In the genomic region with DNA sequence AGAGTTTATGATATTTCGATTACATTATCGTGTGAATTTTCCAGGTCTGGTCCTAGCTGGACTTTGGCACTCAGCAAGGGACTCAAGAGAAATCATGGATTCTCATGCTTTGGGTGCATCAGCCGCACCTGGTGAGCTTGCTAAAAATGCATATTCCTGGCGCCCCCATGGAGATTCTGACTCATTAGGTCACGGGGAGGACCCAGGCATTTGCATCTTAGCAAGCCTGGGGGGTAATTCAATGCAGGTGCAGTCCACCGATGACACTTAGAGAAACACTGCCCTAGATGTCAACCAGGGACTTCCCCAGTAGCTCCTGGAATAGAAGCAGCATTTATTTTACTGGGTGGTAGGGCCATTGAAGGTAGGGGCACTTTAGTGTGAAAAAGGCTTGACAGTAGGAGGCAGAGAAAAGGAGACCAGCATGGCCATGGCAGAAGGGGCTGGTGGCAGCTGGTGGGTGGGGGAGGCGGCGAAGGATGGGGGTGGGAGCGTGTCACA, we compare ENCODE assay signal across 10 cellular contexts. TPM values are rescaled to one million over a fixed set of nuclear protein-coding genes. Genes with fewer than 3 reads are reported as not detected.
DNase-seq lines count a peak whose midpoint lies in the region; ATAC-seq and TF ChIP-seq lines count a peak whose summit lies in the region.
"Had no signal": no experiment of that assay in that cellular context is flagged by ENCODE, and none has a peak within 500 bp of the region (broad histone marks: within the 10 kb centered on the region; RNA-seq: fewer than 3 reads in every experiment).

No MANE protein-coding gene starts in this region.

- no peak for TF ChIP-seq EP300 in suprapubic skin (IDR thresholded peaks at IDR 0.05)

- H3K36me3 ChIP-seq in parathyroid adenoma (ENCODE audit: control insufficient read depth, insufficient read depth, low read length) (no peaks in the 10 kb centered on the region), suprapubic skin (no peaks in the 10 kb centered on the region)

- H3K27ac ChIP-seq in parathyroid adenoma: peak overlapping the region; percentile 25
- H3K27ac ChIP-seq in suprapubic skin: no peak overlapping the region
- H3K27ac ChIP-seq: 22Rv1 had no signal

- H3K9me3 ChIP-seq in parathyroid adenoma (ENCODE audit: control insufficient read depth, low read length) (no peaks in the 10 kb centered on the region), suprapubic skin (no peaks in the 10 kb centered on the region)

- H3K4me1 ChIP-seq in parathyroid adenoma: peaks cover 52% of the 10 kb centered on the region
- H3K4me1 ChIP-seq in suprapubic skin: peaks cover 79% of the 10 kb centered on the region

- H2AFZ ChIP-seq in parathyroid adenoma: peak overlapping the region; percentile 75

- H3K27me3 ChIP-seq in parathyroid adenoma (ENCODE audit: control insufficient read depth, insufficient read depth, low read length) (no peaks in the 10 kb centered on the region), suprapubic skin (no peaks in the 10 kb centered on the region)

- no peaks in the 10 kb centered on the region for H3K79me2 ChIP-seq in parathyroid adenoma

- H3K4me2 ChIP-seq in parathyroid adenoma (ENCODE audit: low read length): no peak overlapping the region

- no peak overlapping the region for H3K9ac ChIP-seq in parathyroid adenoma

- no peak for TF ChIP-seq POLR2A in suprapubic skin (IDR thresholded peaks at IDR 0.05)

- ATAC-seq in GM21528 (IDR thresholded peaks at IDR 0.05; ENCODE audit: low FRiP score, unreplicated experiment) (peak; percentile 57), HG03457 (IDR thresholded peaks at IDR 0.05; ENCODE audit: unreplicated experiment) (peak; percentile 51)
- ATAC-seq: SK-N-SH treated with all-trans-retinoic acid at 6 μM for 48 hours had no signal

- DNase-seq in DMS 273 (lab: John Stamatoyannopoulos, UW; ENCODE audit: unreplicated experiment) (peak; percentile 59), DMS 273 treated with DMSO at 0.1 percent for 48 hours (lab: John Stamatoyannopoulos, UW) (no peak), NCI-H2029 treated with DMSO at 0.1 percent for 48 hours (lab: John Stamatoyannopoulos, UW) (no peak), suprapubic skin (ENCODE audit: low spot score in 2 of 2) (no peak)
- DNase-seq in effector CD4-positive, alpha-beta T cell: no peak

- no peak for TF ChIP-seq CTCF in parathyroid adenoma (IDR thresholded peaks at IDR 0.05)
- TF ChIP-seq CTCF in suprapubic skin (IDR thresholded peaks at IDR 0.05): no peak

- H3K4me3 ChIP-seq in parathyroid adenoma (ENCODE audit: low read depth, low read length) (no peak overlapping the region), suprapubic skin (no peak overlapping the region)

- WGBS in suprapubic skin: 91% methylated on average over 8 of the region's 9 CpGs

RNA-seq across cellular contexts. Expression of gene PDCD4, which starts 29.9 kb away (rescaled TPM):
- 100 to 1,000 TPM; 243 to 594 (median 293) TPM for total RNA-seq in suprapubic skin
